ENCODE assay signal across 29 cellular contexts in the genomic region with DNA sequence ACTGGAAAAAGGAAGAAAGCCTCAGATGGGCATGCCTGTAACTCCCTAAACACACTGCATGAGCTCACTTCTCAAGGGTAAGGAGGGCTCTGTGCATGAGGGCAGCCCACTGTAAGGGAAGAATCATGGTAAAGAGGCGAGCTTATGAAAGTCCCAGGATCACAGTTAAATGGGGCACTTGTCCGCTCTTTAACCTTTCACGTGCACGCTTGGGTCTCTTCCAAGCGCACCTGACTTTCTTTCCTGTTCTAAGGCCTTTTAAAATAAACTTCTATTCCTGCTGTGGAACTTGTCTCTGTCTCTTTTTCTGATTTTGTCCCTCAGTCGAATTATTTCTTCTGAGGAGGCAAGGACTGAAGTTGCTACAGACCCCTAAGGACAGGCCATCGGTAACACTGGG.
"Had no signal": no experiment of that assay in that cellular context is flagged by ENCODE, and none has a peak within 500 bp of the region (broad histone marks: within the 10 kb centered on the region; RNA-seq: fewer than 3 reads in every experiment).

No MANE protein-coding gene starts in this region.

- H3K4me3 Mint-ChIP-seq: activated CD4-positive, alpha-beta T cell treated with anti-CD3 and anti-CD28 coated beads, Interleukin-2, amount 10 ng/mL, durations not matched to agents 24 days and 14 days; activated CD8-positive, alpha-beta T cell treated with anti-CD3 and anti-CD28 coated beads for 36 hours; activated naive CD8-positive, alpha-beta T cell treated with anti-CD3 and anti-CD28 coated beads for 36 hours; activated T-cell treated with anti-CD3 and anti-CD28 coated beads, Interleukin-2, amount 50 U/mL, for 72 hours; activated T-helper 17 cell treated with anti-CD3 and anti-CD28 coated beads, Interleukin-2, amount 50 U/mL, for 72 hours had no signal

- H3K27ac ChIP-seq: ascending aorta, KMS-11, SJCRH30, SK-N-MC, WERI-Rb-1 had no signal

- H3K4me1 ChIP-seq: ascending aorta, SJCRH30 had no signal

- H3K36me3 ChIP-seq: ascending aorta, SJCRH30, WERI-Rb-1 had no signal

- H3K36me3 Mint-ChIP-seq: activated naive CD8-positive, alpha-beta T cell treated with anti-CD3 and anti-CD28 coated beads for 36 hours had no signal

- H3K4me2 ChIP-seq: KMS-11 had no signal

- H3K9ac ChIP-seq: KMS-11 had no signal

- DNase-seq: activated CD4-positive, alpha-beta T cell treated with anti-CD3 and anti-CD28 coated beads, Interleukin-2, amount 10 ng/mL, durations not matched to agents 24 days and 14 days; activated CD4-positive, alpha-beta T cell treated with anti-CD3 and anti-CD28 coated beads, Interleukin-2, amount 50 U/mL, for 4 hours; activated CD4-positive, CD25-positive, alpha-beta regulatory T cell; activated CD8-positive, alpha-beta T cell treated with anti-CD3 and anti-CD28 coated beads for 36 hours; activated effector memory CD4-positive, alpha-beta T cell treated with anti-CD3 and anti-CD28 coated beads, Interleukin-2, amount 50 U/mL, for 16 hours; activated naive CD4-positive, alpha-beta T cell; activated naive CD4-positive, alpha-beta T cell treated with anti-CD3 and anti-CD28 coated beads, Interleukin-2, amount 50 U/mL, for 16 hours; activated naive CD8-positive, alpha-beta T cell treated with anti-CD3 and anti-CD28 coated beads for 36 hours; activated T-cell treated with anti-CD3 and anti-CD28 coated beads, Interleukin-2, amount 50 U/mL, for 1 hour; activated T-cell treated with anti-CD3 and anti-CD28 coated beads, Interleukin-2, amount 50 U/mL, for 72 hours; amniotic stem cell; MM.1S; MV-4-11; NCI-H1092; NCI-H1436 treated with DMSO at 0.1 percent for 48 hours; NCI-H1694 treated with DMSO at 0.1 percent for 48 hours; NCI-H2029; NCI-H345; NCI-H524 treated with DMSO at 0.1 percent for 48 hours; NCI-H748 treated with DMSO at 0.1 percent for 48 hours; OCI-M1; SHP77; SJCRH30; T1000; WERI-Rb-1 had no signal

- ATAC-seq: activated CD8-positive, alpha-beta T cell treated with anti-CD3 and anti-CD28 coated beads for 36 hours; activated T-cell treated with anti-CD3 and anti-CD28 coated beads, Interleukin-2, amount 50 U/mL, for 72 hours; activated T-helper 17 cell treated with anti-CD3 and anti-CD28 coated beads, Interleukin-2, amount 50 U/mL, for 72 hours had no signal

- H3K27me3 Mint-ChIP-seq: activated CD4-positive, alpha-beta T cell treated with anti-CD3 and anti-CD28 coated beads, Interleukin-2, amount 10 ng/mL, durations not matched to agents 24 days and 14 days; activated CD8-positive, alpha-beta T cell treated with anti-CD3 and anti-CD28 coated beads for 36 hours; activated naive CD8-positive, alpha-beta T cell treated with anti-CD3 and anti-CD28 coated beads for 36 hours; activated T-helper 17 cell treated with anti-CD3 and anti-CD28 coated beads, Interleukin-2, amount 50 U/mL, for 72 hours had no signal

- H3K27me3 ChIP-seq: ascending aorta, SJCRH30 had no signal

- H3K9me3 ChIP-seq: ascending aorta, SJCRH30 had no signal

- H3K27ac Mint-ChIP-seq: activated CD4-positive, alpha-beta T cell treated with anti-CD3 and anti-CD28 coated beads, Interleukin-2, amount 10 ng/mL, durations not matched to agents 24 days and 14 days; activated CD8-positive, alpha-beta T cell treated with anti-CD3 and anti-CD28 coated beads for 36 hours; activated naive CD8-positive, alpha-beta T cell treated with anti-CD3 and anti-CD28 coated beads for 36 hours; activated T-cell treated with anti-CD3 and anti-CD28 coated beads, Interleukin-2, amount 50 U/mL, for 72 hours; activated T-helper 17 cell treated with anti-CD3 and anti-CD28 coated beads, Interleukin-2, amount 50 U/mL, for 72 hours had no signal

- H3K4me3 ChIP-seq: ascending aorta, SJCRH30, SK-N-MC had no signal

- H3K4me1 Mint-ChIP-seq: activated CD4-positive, alpha-beta T cell treated with anti-CD3 and anti-CD28 coated beads, Interleukin-2, amount 10 ng/mL, durations not matched to agents 24 days and 14 days; activated naive CD8-positive, alpha-beta T cell treated with anti-CD3 and anti-CD28 coated beads for 36 hours; activated T-helper 17 cell treated with anti-CD3 and anti-CD28 coated beads, Interleukin-2, amount 50 U/mL, for 72 hours had no signal

- H3K9me3 Mint-ChIP-seq: activated CD8-positive, alpha-beta T cell treated with anti-CD3 and anti-CD28 coated beads for 36 hours; activated naive CD8-positive, alpha-beta T cell treated with anti-CD3 and anti-CD28 coated beads for 36 hours; activated T-helper 17 cell treated with anti-CD3 and anti-CD28 coated beads, Interleukin-2, amount 50 U/mL, for 72 hours had no signal
